In the genomic region with DNA sequence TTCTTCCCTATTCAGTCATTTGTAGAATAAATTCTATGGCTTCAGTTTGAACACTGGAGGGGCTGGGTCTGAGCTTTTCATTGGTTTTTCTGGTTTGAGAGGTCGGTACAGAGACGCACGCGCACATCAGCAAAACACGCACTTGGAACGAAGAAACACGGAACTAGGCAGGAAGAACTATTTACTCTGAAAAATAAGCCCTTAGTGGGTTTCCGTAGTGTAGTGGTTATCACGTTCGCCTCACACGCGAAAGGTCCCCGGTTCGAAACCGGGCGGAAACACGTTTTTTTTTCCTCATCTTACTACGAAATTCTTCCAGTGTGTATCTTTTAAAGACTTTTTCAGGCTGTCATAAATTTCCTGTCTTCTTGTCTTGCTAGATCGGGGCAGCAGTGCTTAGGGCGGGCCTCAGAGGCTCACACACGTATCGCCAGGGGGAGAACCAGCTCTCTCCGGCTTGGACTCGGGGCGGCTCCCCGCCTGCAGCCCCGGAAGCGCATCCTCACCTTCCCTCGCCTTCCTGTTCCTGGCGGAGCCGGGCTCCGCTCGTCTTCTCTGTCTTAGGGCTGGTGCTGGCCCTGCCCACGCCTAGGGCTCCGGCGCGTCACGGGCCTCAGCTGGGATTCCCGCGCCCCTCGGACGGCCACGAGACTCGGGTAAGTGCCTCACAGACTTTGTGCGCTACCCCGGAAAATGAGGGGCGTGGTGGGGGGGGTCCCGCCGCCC, we compare ENCODE assay signal across 1 cellular context.
TF ChIP-seq lines count a peak whose summit lies in the region.

Gene HMGN4, plus strand, starts transcription at position 521 of the 726 bp plus-strand sequence. CDS start 6,841 bp downstream, outside the sequence.

TF ChIP-seq in HepG2, 621 proteins besides CTCF, POLR2A, EP300 and RAD21 (continued from another document and continues in another):
- TF ChIP-seq, protein P1, sequence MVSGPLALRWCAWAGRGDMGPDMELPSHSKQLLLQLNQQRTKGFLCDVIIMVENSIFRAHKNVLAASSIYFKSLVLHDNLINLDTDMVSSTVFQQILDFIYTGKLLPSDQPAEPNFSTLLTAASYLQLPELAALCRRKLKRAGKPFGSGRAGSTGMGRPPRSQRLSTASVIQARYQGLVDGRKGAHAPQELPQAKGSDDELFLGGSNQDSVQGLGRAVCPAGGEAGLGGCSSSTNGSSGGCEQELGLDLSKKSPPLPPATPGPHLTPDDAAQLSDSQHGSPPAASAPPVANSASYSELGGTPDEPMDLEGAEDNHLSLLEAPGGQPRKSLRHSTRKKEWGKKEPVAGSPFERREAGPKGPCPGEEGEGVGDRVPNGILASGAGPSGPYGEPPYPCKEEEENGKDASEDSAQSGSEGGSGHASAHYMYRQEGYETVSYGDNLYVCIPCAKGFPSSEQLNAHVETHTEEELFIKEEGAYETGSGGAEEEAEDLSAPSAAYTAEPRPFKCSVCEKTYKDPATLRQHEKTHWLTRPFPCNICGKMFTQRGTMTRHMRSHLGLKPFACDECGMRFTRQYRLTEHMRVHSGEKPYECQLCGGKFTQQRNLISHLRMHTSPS (CRISPR knock-in tag; IDR thresholded peaks at IDR 0.05; ENCODE audit: low read depth): no peak; the same call in 1 of the 2 replicates
- TF ChIP-seq NR2C2 (CRISPR knock-in tag; IDR thresholded peaks at IDR 0.05; ENCODE audit: borderline replicate concordance): peak; percentile 98
- TF ChIP-seq, protein P2, sequence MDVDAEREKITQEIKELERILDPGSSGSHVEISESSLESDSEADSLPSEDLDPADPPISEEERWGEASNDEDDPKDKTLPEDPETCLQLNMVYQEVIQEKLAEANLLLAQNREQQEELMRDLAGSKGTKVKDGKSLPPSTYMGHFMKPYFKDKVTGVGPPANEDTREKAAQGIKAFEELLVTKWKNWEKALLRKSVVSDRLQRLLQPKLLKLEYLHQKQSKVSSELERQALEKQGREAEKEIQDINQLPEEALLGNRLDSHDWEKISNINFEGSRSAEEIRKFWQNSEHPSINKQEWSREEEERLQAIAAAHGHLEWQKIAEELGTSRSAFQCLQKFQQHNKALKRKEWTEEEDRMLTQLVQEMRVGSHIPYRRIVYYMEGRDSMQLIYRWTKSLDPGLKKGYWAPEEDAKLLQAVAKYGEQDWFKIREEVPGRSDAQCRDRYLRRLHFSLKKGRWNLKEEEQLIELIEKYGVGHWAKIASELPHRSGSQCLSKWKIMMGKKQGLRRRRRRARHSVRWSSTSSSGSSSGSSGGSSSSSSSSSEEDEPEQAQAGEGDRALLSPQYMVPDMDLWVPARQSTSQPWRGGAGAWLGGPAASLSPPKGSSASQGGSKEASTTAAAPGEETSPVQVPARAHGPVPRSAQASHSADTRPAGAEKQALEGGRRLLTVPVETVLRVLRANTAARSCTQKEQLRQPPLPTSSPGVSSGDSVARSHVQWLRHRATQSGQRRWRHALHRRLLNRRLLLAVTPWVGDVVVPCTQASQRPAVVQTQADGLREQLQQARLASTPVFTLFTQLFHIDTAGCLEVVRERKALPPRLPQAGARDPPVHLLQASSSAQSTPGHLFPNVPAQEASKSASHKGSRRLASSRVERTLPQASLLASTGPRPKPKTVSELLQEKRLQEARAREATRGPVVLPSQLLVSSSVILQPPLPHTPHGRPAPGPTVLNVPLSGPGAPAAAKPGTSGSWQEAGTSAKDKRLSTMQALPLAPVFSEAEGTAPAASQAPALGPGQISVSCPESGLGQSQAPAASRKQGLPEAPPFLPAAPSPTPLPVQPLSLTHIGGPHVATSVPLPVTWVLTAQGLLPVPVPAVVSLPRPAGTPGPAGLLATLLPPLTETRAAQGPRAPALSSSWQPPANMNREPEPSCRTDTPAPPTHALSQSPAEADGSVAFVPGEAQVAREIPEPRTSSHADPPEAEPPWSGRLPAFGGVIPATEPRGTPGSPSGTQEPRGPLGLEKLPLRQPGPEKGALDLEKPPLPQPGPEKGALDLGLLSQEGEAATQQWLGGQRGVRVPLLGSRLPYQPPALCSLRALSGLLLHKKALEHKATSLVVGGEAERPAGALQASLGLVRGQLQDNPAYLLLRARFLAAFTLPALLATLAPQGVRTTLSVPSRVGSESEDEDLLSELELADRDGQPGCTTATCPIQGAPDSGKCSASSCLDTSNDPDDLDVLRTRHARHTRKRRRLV (CRISPR knock-in tag; IDR thresholded peaks at IDR 0.05): peak; percentile 59; the same call in 1 of the 2 replicates
- no peak for TF ChIP-seq SMARCE1 (IDR thresholded peaks at IDR 0.05; ENCODE audit: borderline replicate concordance)
- no peak for TF ChIP-seq DRAP1 (CRISPR knock-in tag; IDR thresholded peaks at IDR 0.05)
- no peak for TF ChIP-seq KLF9 (CRISPR knock-in tag; IDR thresholded peaks at IDR 0.05; ENCODE audit: low read depth)
- no peak for TF ChIP-seq ZNF260 (CRISPR knock-in tag; IDR thresholded peaks at IDR 0.05; ENCODE audit: borderline replicate concordance, low read depth)
- TF ChIP-seq, protein P3, sequence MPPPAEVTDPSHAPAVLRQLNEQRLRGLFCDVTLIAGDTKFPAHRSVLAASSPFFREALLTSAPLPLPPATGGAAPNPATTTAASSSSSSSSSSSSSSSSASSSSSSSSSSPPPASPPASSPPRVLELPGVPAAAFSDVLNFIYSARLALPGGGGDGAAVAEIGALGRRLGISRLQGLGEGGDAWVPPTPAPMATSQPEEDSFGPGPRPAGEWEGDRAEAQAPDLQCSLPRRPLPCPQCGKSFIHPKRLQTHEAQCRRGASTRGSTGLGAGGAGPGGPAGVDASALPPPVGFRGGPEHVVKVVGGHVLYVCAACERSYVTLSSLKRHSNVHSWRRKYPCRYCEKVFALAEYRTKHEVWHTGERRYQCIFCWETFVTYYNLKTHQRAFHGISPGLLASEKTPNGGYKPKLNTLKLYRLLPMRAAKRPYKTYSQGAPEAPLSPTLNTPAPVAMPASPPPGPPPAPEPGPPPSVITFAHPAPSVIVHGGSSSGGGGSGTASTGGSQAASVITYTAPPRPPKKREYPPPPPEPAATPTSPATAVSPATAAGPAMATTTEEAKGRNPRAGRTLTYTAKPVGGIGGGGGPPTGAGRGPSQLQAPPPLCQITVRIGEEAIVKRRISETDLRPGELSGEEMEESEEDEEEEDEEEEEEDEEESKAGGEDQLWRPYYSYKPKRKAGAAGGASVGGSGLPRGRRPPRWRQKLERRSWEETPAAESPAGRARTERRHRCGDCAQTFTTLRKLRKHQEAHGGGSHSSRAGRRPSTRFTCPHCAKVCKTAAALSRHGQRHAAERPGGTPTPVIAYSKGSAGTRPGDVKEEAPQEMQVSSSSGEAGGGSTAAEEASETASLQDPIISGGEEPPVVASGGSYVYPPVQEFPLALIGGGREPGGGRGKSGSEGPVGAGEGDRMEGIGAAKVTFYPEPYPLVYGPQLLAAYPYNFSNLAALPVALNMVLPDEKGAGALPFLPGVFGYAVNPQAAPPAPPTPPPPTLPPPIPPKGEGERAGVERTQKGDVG (CRISPR knock-in tag; IDR thresholded peaks at IDR 0.05; ENCODE audit: borderline replicate concordance): peak; percentile 36; the same call in 1 of the 2 replicates
- TF ChIP-seq ZNF263 (CRISPR knock-in tag; IDR thresholded peaks at IDR 0.05): peak; percentile 19; the same call in 1 of the 2 replicates
- no peak; the same call in 1 of the 2 replicates for TF ChIP-seq ZBTB1 (CRISPR knock-in tag; IDR thresholded peaks at IDR 0.05; ENCODE audit: borderline replicate concordance)
- TF ChIP-seq ATF7-NPFF (CRISPR knock-in tag; IDR thresholded peaks at IDR 0.05; ENCODE audit: low read depth): peak; percentile 68
- no peak for TF ChIP-seq RBAK (CRISPR knock-in tag; IDR thresholded peaks at IDR 0.05)
- TF ChIP-seq GTF2F1 (IDR thresholded peaks at IDR 0.05; ENCODE audit: low read length): no peak
- TF ChIP-seq KDM3A (CRISPR knock-in tag; IDR thresholded peaks at IDR 0.05; ENCODE audit: low read depth): peak; percentile 48; the same call in 1 of the 2 replicates
- TF ChIP-seq ZNF136 (CRISPR knock-in tag; IDR thresholded peaks at IDR 0.05; ENCODE audit: low read depth): no peak
- no peak; the same call in 1 of the 2 replicates for TF ChIP-seq AHR (CRISPR knock-in tag; IDR thresholded peaks at IDR 0.05)
- peak; percentile 90 for TF ChIP-seq HNRNPLL (IDR thresholded peaks at IDR 0.05; ENCODE audit: low read depth, low read length, poor library complexity, severe bottlenecking)
- 0 out of 2 replicates have a peak, but pooled peaks have one; percentile 54 for TF ChIP-seq ZNF12 (CRISPR knock-in tag; IDR thresholded peaks at IDR 0.05)
- no peak; the same call in 1 of the 2 replicates for TF ChIP-seq ZMYM3 (CRISPR knock-in tag; IDR thresholded peaks at IDR 0.05)
- peak; percentile 85 for TF ChIP-seq HOXA5 (CRISPR knock-in tag; IDR thresholded peaks at IDR 0.05)
- peak; percentile 48; the same call in 1 of the 2 replicates for TF ChIP-seq ZMYM4 (CRISPR knock-in tag; IDR thresholded peaks at IDR 0.05)
- TF ChIP-seq HMG20A (CRISPR knock-in tag; IDR thresholded peaks at IDR 0.05; ENCODE audit: borderline replicate concordance): no peak
- TF ChIP-seq RFX3 (CRISPR knock-in tag; IDR thresholded peaks at IDR 0.05): no peak
- TF ChIP-seq NCOA5 (CRISPR knock-in tag; IDR thresholded peaks at IDR 0.05): no peak
- TF ChIP-seq SKI (IDR thresholded peaks at IDR 0.05; ENCODE audit: partially characterized antibody): no peak
- TF ChIP-seq ZNF800 (CRISPR knock-in tag; IDR thresholded peaks at IDR 0.05): peak; percentile 25; the same call in 1 of the 2 replicates
- peak; percentile 40; the same call in 1 of the 2 replicates for TF ChIP-seq ZNF160 (CRISPR knock-in tag; IDR thresholded peaks at IDR 0.05)
- TF ChIP-seq, protein P4, sequence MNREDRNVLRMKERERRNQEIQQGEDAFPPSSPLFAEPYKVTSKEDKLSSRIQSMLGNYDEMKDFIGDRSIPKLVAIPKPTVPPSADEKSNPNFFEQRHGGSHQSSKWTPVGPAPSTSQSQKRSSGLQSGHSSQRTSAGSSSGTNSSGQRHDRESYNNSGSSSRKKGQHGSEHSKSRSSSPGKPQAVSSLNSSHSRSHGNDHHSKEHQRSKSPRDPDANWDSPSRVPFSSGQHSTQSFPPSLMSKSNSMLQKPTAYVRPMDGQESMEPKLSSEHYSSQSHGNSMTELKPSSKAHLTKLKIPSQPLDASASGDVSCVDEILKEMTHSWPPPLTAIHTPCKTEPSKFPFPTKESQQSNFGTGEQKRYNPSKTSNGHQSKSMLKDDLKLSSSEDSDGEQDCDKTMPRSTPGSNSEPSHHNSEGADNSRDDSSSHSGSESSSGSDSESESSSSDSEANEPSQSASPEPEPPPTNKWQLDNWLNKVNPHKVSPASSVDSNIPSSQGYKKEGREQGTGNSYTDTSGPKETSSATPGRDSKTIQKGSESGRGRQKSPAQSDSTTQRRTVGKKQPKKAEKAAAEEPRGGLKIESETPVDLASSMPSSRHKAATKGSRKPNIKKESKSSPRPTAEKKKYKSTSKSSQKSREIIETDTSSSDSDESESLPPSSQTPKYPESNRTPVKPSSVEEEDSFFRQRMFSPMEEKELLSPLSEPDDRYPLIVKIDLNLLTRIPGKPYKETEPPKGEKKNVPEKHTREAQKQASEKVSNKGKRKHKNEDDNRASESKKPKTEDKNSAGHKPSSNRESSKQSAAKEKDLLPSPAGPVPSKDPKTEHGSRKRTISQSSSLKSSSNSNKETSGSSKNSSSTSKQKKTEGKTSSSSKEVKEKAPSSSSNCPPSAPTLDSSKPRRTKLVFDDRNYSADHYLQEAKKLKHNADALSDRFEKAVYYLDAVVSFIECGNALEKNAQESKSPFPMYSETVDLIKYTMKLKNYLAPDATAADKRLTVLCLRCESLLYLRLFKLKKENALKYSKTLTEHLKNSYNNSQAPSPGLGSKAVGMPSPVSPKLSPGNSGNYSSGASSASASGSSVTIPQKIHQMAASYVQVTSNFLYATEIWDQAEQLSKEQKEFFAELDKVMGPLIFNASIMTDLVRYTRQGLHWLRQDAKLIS (CRISPR knock-in tag; IDR thresholded peaks at IDR 0.05): no peak
- TF ChIP-seq ZNF10 (CRISPR knock-in tag; IDR thresholded peaks at IDR 0.05; ENCODE audit: borderline replicate concordance, low read depth): no peak
- TF ChIP-seq KLF11 (CRISPR knock-in tag; IDR thresholded peaks at IDR 0.05): no peak; the same call in 1 of the 2 replicates
- TF ChIP-seq ATF6 (CRISPR knock-in tag; conservative IDR thresholded peaks at IDR 0.05): no peak
- no peak for TF ChIP-seq TERF1 (CRISPR knock-in tag; IDR thresholded peaks at IDR 0.05)
